In the genomic region with DNA sequence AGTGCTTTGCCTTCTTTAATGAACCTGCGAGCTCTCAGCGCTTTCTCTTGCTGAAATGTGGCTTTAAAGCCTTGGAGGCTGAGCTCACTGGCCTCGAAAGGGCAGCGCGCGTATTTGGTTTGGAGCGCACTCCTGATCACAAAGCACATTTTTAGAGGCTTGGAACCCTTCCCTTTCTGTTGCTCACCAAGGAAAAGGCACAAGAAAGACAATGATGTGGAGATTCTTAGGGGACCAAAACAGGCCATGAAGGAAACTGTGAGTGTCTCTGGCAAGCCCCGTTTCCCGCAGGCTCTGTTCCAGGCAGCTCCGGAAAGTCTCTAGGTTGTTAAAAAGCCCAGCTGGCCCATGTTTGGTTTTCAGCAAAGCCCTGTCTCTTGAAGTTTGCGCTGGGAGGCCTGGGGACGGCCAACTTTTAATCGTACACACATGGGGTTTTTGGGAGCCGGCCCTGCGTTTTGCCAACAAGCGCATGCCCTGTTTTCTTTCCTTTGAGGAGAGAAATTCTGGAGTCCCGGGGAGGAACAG, we compare ENCODE assay signal across 10 cellular contexts. TPM values are rescaled to one million over a fixed set of nuclear protein-coding genes. Genes with fewer than 3 reads are reported as not detected.
DNase-seq lines count a peak whose midpoint lies in the region; ATAC-seq, FAIRE-seq and TF ChIP-seq lines count a peak whose summit lies in the region.
"Had no signal": no experiment of that assay in that cellular context is flagged by ENCODE, and none has a peak within 500 bp of the region (broad histone marks: within the 10 kb centered on the region; RNA-seq: fewer than 3 reads in every experiment).

No MANE protein-coding gene starts in this region.

- 32 to 55% (median 34%) methylated on average over 17 of the region's 17 CpGs for WGBS in heart left ventricle, 4 donors
- 87% methylated on average over 17 of the region's 17 CpGs for WGBS in pancreas, 2 donors

- ATAC-seq in heart left ventricle (peak; percentile 43 to 82 (median 74)), pancreas (peak in 3 of 4 donors; percentile 28 to 58 (median 46)), GM19463 (IDR thresholded peaks at IDR 0.05; ENCODE audit: unreplicated experiment) (no peak), HG03108 (IDR thresholded peaks at IDR 0.05; ENCODE audit: unreplicated experiment) (no peak)
- ATAC-seq: A549, T-helper 17 cell had no signal

- peaks cover 10% of the 10 kb centered on the region; the same call in 1 of the 2 replicates for H3K36me3 ChIP-seq in ACC112 (ENCODE audit: insufficient read depth, low read length)
- peaks cover 0 to 56% (median 47%) of the 10 kb centered on the region in 9 donors for H3K36me3 ChIP-seq in heart left ventricle
- H3K36me3 ChIP-seq in pancreas, result peaks cover 2 to 26% (median 6%) of the 10 kb centered on the region in 3 donors

- H3K79me2 ChIP-seq in ACC112 (ENCODE audit: control insufficient read depth, insufficient read depth, low read length, unreplicated experiment), result no peaks in the 10 kb centered on the region

- FAIRE-seq in pancreas (lab: Jason Lieb, UNC), result no peak
- FAIRE-seq: A549 had no signal

- in situ Hi-C loops in astrocyte of the spinal cord (cut with HindIII; ENCODE audit: low sequenced_read_pairs), result no loop called here

- no peak for TF ChIP-seq POLR2A in heart left ventricle (IDR thresholded peaks at IDR 0.05)

- H3K4me1 ChIP-seq in ACC112 (ENCODE audit: control insufficient read depth, insufficient read depth, low read length, unreplicated experiment), result peaks cover 36% of the 10 kb centered on the region
- peaks cover 3 to 44% (median 36%) of the 10 kb centered on the region in 12 donors for H3K4me1 ChIP-seq in heart left ventricle
- H3K4me1 ChIP-seq in pancreas, result no peaks in the 10 kb centered on the region

- H2AFZ ChIP-seq in ACC112 (ENCODE audit: low read length, unreplicated experiment), result peak overlapping the region; percentile 38

- H3K4me3 ChIP-seq in ACC112 (ENCODE audit: low read depth, low read length) (peak overlapping the region; percentile 33; the same call in 1 of the 2 replicates), astrocyte of the spinal cord (ENCODE audit: low read depth, low read length) (peak overlapping the region; percentile 15), heart left ventricle (peak overlapping the region in 6 of 12 donors; percentile 3 to 25 (median 13)), pancreas (no peak overlapping the region)
- H3K4me3 ChIP-seq: A549 had no signal

- DNase-seq in astrocyte of the spinal cord (ENCODE audit: low read depth, low spot score), result peak; percentile 96
- DNase-seq in heart left ventricle, result peak; percentile 78 to 90 (median 85)
- DNase-seq in pancreas, result peak in 1 of 6 donors; percentile 36
- no peak for DNase-seq in DMS 273 treated with DMSO at 0.1 percent for 48 hours (lab: John Stamatoyannopoulos, UW)
- no peak for DNase-seq in H4 (ENCODE audit: low spot score)
- DNase-seq: T-helper 17 cell had no signal

- H3K27ac ChIP-seq in ACC112 (ENCODE audit: low read depth, low read length) (peak overlapping the region; percentile 95), heart left ventricle (peak overlapping the region; percentile 69 to 88 (median 82)), pancreas (no peak overlapping the region)
- H3K27ac ChIP-seq: A549 had no signal

- intact Hi-C loops in heart left ventricle (cut with DNase I), result loop anchor here in 1 of 10 donors (2.0 kb wide), 1 partner anchor 22 kb away; no protein-coding TSS in a partner anchor
- intact Hi-C loops in pancreas (cut with DNase I), result no loop called here

- H3K9me3 ChIP-seq in heart left ventricle (peaks cover 0 to 11% (median 0%) of the 10 kb centered on the region in 12 donors), pancreas (no peaks in the 10 kb centered on the region)

- TF ChIP-seq CTCF in astrocyte of the spinal cord (IDR thresholded peaks at IDR 0.05; ENCODE audit: low read depth, low read length) (no peak), heart left ventricle (IDR thresholded peaks at IDR 0.05) (no peak), pancreas (IDR thresholded peaks at IDR 0.05) (no peak)

- H3K27me3 ChIP-seq in ACC112 (ENCODE audit: insufficient read depth, low read length) (no peaks in the 10 kb centered on the region), heart left ventricle (no peaks in the 10 kb centered on the region), pancreas (no peaks in the 10 kb centered on the region)

RNA-seq across cellular contexts. Expression of a gene that starts 9.4 kb away (rescaled TPM):
- total RNA-seq in heart left ventricle, result 10 to 100 TPM in 1 of 9 donors, 1 to 10 TPM in 8; 1.7 to 10.7 (median 5.2) TPM
- polyA plus RNA-seq in heart left ventricle, result 1 to 10 TPM; 1.4 to 3.0 TPM
- 1 to 10 TPM in 1 of 6 donors, under 1 TPM in 5; 0.20 to 1.4 (median 0.55) TPM for total RNA-seq in pancreas
- under 1 TPM; 0.47 to 0.72 TPM for polyA plus RNA-seq in pancreas
- 32.6 and 37.8 TPM in 2 replicates for total RNA-seq in H4 (2014; rRNA removed; shearing (Covaris generic))

RNA-seq across cellular contexts. Expression of a gene that starts 32.4 kb away (rescaled TPM):
- total RNA-seq in heart left ventricle, result 1,000 to 10,000 TPM in 1 of 9 donors, 100 to 1,000 TPM in 8; 232 to 1,831 (median 296) TPM
- 100 to 1,000 TPM; 275 to 281 TPM for polyA plus RNA-seq in heart left ventricle
- total RNA-seq in pancreas, result 10 to 100 TPM; 19.0 to 44.6 (median 25.5) TPM
- polyA plus RNA-seq in pancreas, result 10 to 100 TPM; 34.7 to 48.7 TPM
- 63.8 and 79.8 TPM in 2 replicates for total RNA-seq in H4 (2014; rRNA removed; shearing (Covaris generic))

Comparison
In these comparisons a context has a peak if more than half of its experiments do, and no peak if none do; other contexts are left out.
1. H3K27ac ChIP-seq: peak in ACC112 (single experiment) and heart left ventricle (12 of 12); none in pancreas (0 of 4).
2. H3K4me3 ChIP-seq: peak in ACC112 (single experiment) and astrocyte of the spinal cord (single experiment); none in pancreas (0 of 4).
3. DNase-seq: peak in astrocyte of the spinal cord (single experiment) and heart left ventricle (5 of 5); none in DMS 273 treated with DMSO at 0.1 percent for 48 hours (single experiment) and H4 (single experiment).
4. ATAC-seq: peak in heart left ventricle (4 of 4) and pancreas (3 of 4); none in GM19463 (single experiment) and HG03108 (single experiment).